Comparison of ENCODE assay signal across 2 cellular contexts in genomic region chrX:97308161-97308560, GRCh38.
TF ChIP-seq lines count a peak whose summit lies in the region.

No MANE protein-coding gene starts in this region.

TF ChIP-seq in IMR-90, 13 proteins besides CTCF, POLR2A, EP300 and RAD21:
- TF ChIP-seq MAFK (IDR thresholded peaks at IDR 0.05; ENCODE audit: low read depth, low read length) (no peak), RCOR1 (IDR thresholded peaks at IDR 0.05; ENCODE audit: insufficient replicate concordance, low read length) (no peak), MAZ (IDR thresholded peaks at IDR 0.05; ENCODE audit: borderline replicate concordance, low read depth, low read length) (no peak), ELK1 (IDR thresholded peaks at IDR 0.05; ENCODE audit: borderline replicate concordance, low read depth, low read length) (no peak), RFX5 (IDR thresholded peaks at IDR 0.05; ENCODE audit: low read depth, low read length) (no peak), FOS (IDR thresholded peaks at IDR 0.05; ENCODE audit: low read depth, low read length) (no peak), SMC3 (IDR thresholded peaks at IDR 0.05; ENCODE audit: low read depth, low read length) (no peak), MXI1 (IDR thresholded peaks at IDR 0.05; ENCODE audit: borderline replicate concordance, low read depth, low read length) (no peak), CHD1 (IDR thresholded peaks at IDR 0.05; ENCODE audit: low read depth, low read length) (no peak), BHLHE40 (IDR thresholded peaks at IDR 0.05; ENCODE audit: low read depth, low read length) (no peak)
TF ChIP-seq in IMR-90: peak in this region for 0.

TF ChIP-seq in H1, 55 proteins besides CTCF, POLR2A, EP300 and RAD21:
- TF ChIP-seq BRCA1 (IDR thresholded peaks at IDR 0.05; ENCODE audit: low read depth, low read length): no peak
- TF ChIP-seq FOSL1 (IDR thresholded peaks at IDR 0.05; ENCODE audit: insufficient read depth, low read depth, low read length): no peak
- no peak for TF ChIP-seq JUND (IDR thresholded peaks at IDR 0.05; ENCODE audit: low read length)
- no peak for TF ChIP-seq TAF1 (IDR thresholded peaks at IDR 0.05; ENCODE audit: low read depth, low read length)
- TF ChIP-seq MAFK (IDR thresholded peaks at IDR 0.05; ENCODE audit: low read depth, low read length): no peak
- no peak for TF ChIP-seq NRF1 (IDR thresholded peaks at IDR 0.05; ENCODE audit: low read depth, low read length)
- no peak for TF ChIP-seq RBBP5 (IDR thresholded peaks at IDR 0.05; ENCODE audit: borderline replicate concordance, low read depth, low read length)
- no peak for TF ChIP-seq ATF2 (IDR thresholded peaks at IDR 0.05; ENCODE audit: low read length)
- TF ChIP-seq CHD2 (IDR thresholded peaks at IDR 0.05; ENCODE audit: low read length): no peak
- no peak for TF ChIP-seq HDAC6 (IDR thresholded peaks at IDR 0.05; ENCODE audit: low read depth, low read length)
- no peak for TF ChIP-seq POU5F1 (IDR thresholded peaks at IDR 0.05; ENCODE audit: low read depth, low read length)
- TF ChIP-seq SP2 (IDR thresholded peaks at IDR 0.05; ENCODE audit: low read length): no peak
- no peak for TF ChIP-seq SAP30 (IDR thresholded peaks at IDR 0.05; ENCODE audit: insufficient read depth, insufficient replicate concordance, low read length)
